Comparison of ENCODE assay signal across 16 cellular contexts in the genomic region with DNA sequence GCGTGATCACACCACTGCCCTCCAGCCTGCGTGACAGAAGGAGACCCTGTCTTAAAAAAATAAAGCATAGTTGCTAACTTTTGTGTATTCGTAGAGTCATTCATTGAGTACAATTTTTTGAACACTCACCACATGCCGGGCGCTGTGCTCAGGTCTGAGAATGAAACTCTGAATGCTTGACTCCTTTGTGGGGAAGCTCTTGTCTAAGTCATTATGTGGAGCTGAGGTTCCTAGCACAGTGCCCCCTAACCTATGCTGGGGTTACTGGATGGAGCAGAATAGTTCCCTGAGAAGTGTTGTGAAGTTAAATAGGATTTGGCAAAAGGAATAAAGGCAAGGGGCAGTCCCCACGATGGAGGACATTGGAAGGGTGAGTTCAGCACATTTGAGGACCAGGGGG.
A peak's percentile ranks its signal among the peaks of the same experiment; 100 is the strongest.
DNase-seq lines count a peak whose midpoint lies in the region; ATAC-seq and TF ChIP-seq lines count a peak whose summit lies in the region.
"Had no signal": no experiment of that assay in that cellular context is flagged by ENCODE, and none has a peak within 500 bp of the region (broad histone marks: within the 10 kb centered on the region; RNA-seq: fewer than 3 reads in every experiment).

No MANE protein-coding gene starts in this region.

- H3K27me3 ChIP-seq in hepatocyte, result no peaks in the 10 kb centered on the region
- H3K27me3 ChIP-seq: esophagus muscularis mucosa had no signal

- peaks cover 10% of the 10 kb centered on the region for H3K4me1 ChIP-seq in hepatocyte (ENCODE audit: insufficient read depth)
- H3K4me1 ChIP-seq: parathyroid adenoma had no signal

- H3K27ac Mint-ChIP-seq in activated naive CD4-positive, alpha-beta T cell treated with anti-CD3 and anti-CD28 coated beads for 36 hours, result peak overlapping the region; percentile 75
- H3K27ac Mint-ChIP-seq in activated CD8-positive, alpha-beta T cell treated with anti-CD3 and anti-CD28 coated beads for 36 hours, result peak overlapping the region; percentile 80
- peak overlapping the region; percentile 37 for H3K27ac Mint-ChIP-seq in type B pancreatic cell

- 89% methylated on average over 6 of the region's 6 CpGs for WGBS in hepatocyte (ENCODE audit: low lambda C conversion rate, missing lambda C conversion rate)

- no peaks in the 10 kb centered on the region for H3K9me3 ChIP-seq in hepatocyte (ENCODE audit: low read depth)
- H3K9me3 ChIP-seq: esophagus muscularis mucosa had no signal

- H3K36me3 ChIP-seq in hepatocyte (replicated peaks; ENCODE audit: insufficient read depth, low read depth), result no peaks in the 10 kb centered on the region
- H3K36me3 ChIP-seq: esophagus muscularis mucosa had no signal

- no peaks in the 10 kb centered on the region for H3K27me3 Mint-ChIP-seq in activated naive CD4-positive, alpha-beta T cell treated with anti-CD3 and anti-CD28 coated beads for 36 hours (ENCODE audit: low read depth)
- no peaks in the 10 kb centered on the region for H3K27me3 Mint-ChIP-seq in activated CD8-positive, alpha-beta T cell treated with anti-CD3 and anti-CD28 coated beads for 36 hours
- H3K27me3 Mint-ChIP-seq in type B pancreatic cell, result peaks cover 66% of the 10 kb centered on the region

- H3K4me3 Mint-ChIP-seq in activated naive CD4-positive, alpha-beta T cell treated with anti-CD3 and anti-CD28 coated beads for 36 hours, result peak overlapping the region; percentile 55
- H3K4me3 Mint-ChIP-seq in activated CD8-positive, alpha-beta T cell treated with anti-CD3 and anti-CD28 coated beads for 36 hours, result no peak overlapping the region
- H3K4me3 Mint-ChIP-seq in type B pancreatic cell, result no peak overlapping the region

- intact Hi-C loops in activated naive CD4-positive, alpha-beta T cell treated with anti-CD3 and anti-CD28 coated beads for 36 hours (cut with micrococcal nuclease), result loop anchor here (1.0 kb wide), 1 partner anchor 28 kb away; no protein-coding TSS in a partner anchor
- intact Hi-C loops in activated CD8-positive, alpha-beta T cell treated with anti-CD3 and anti-CD28 coated beads for 36 hours (cut with micrococcal nuclease), result no loop called here

- H3K27ac ChIP-seq in hepatocyte (peak overlapping the region; percentile 35), caudate nucleus (ENCODE audit: low read depth, low read length) (no peak overlapping the region)
- H3K27ac ChIP-seq: esophagus muscularis mucosa, parathyroid adenoma had no signal

- H2AFZ ChIP-seq in hepatocyte, result no peak overlapping the region
- H2AFZ ChIP-seq: parathyroid adenoma had no signal

- DNase-seq in activated naive CD4-positive, alpha-beta T cell treated with anti-CD3 and anti-CD28 coated beads for 36 hours, result no peak
- DNase-seq in activated naive CD4-positive, alpha-beta T cell (lab: John Stamatoyannopoulos, UW), result no peak
- DNase-seq in activated CD8-positive, alpha-beta T cell treated with anti-CD3 and anti-CD28 coated beads for 36 hours, result peak; percentile 41
- DNase-seq in hepatocyte (ENCODE audit: low spot score), result no peak
- no peak for DNase-seq in type B pancreatic cell (ENCODE audit: extremely low spot score, unreplicated experiment)
- no peak for DNase-seq in GM03348 (ENCODE audit: low spot score)
- no peak for DNase-seq in NCI-H510A treated with DMSO at 0.1 percent for 48 hours (lab: John Stamatoyannopoulos, UW)
- DNase-seq in caudate nucleus (lab: John Stamatoyannopoulos, UW), result no peak
- DNase-seq: left ventricle myocardium superior; NCI-H2029; NCI-H526; SIG-M5; stimulated activated CD4-positive, alpha-beta T cell treated with anti-CD3 and anti-CD28 coated beads, Interleukin-2, amount 100 ng/mL, for 24 hours; T-helper 9 cell had no signal

- H3K4me1 Mint-ChIP-seq in activated naive CD4-positive, alpha-beta T cell treated with anti-CD3 and anti-CD28 coated beads for 36 hours (ENCODE audit: low read depth), result peaks cover 53% of the 10 kb centered on the region
- peaks cover 58% of the 10 kb centered on the region for H3K4me1 Mint-ChIP-seq in activated CD8-positive, alpha-beta T cell treated with anti-CD3 and anti-CD28 coated beads for 36 hours (ENCODE audit: low read depth)
- peaks cover 16% of the 10 kb centered on the region for H3K4me1 Mint-ChIP-seq in type B pancreatic cell (ENCODE audit: unreplicated experiment)

- TF ChIP-seq CTCF in activated CD8-positive, alpha-beta T cell treated with anti-CD3 and anti-CD28 coated beads for 36 hours (IDR thresholded peaks at IDR 0.05), result no peak
- TF ChIP-seq CTCF in hepatocyte (IDR thresholded peaks at IDR 0.05; ENCODE audit: poor library complexity), result no peak
- no peak for TF ChIP-seq CTCF in type B pancreatic cell (conservative IDR thresholded peaks at IDR 0.05)

- H3K4me3 ChIP-seq in hepatocyte, result no peak overlapping the region
- H3K4me3 ChIP-seq: esophagus muscularis mucosa had no signal

- ATAC-seq in activated CD8-positive, alpha-beta T cell treated with anti-CD3 and anti-CD28 coated beads for 36 hours, result peak; percentile 43
- ATAC-seq: left ventricle myocardium superior had no signal

- no peaks in the 10 kb centered on the region for H4K20me1 ChIP-seq in hepatocyte (ENCODE audit: insufficient read depth, poor library complexity, severe bottlenecking)

- CTCF ChIA-PET in activated naive CD4-positive, alpha-beta T cell treated with anti-CD3 and anti-CD28 coated beads for 36 hours (lab: Charles Lee), result interaction anchor here (1.4 to 1.6 kb wide), 3 partner anchors 9 to 132 kb away, joined by 3 to 6 read pairs (median 4); no protein-coding TSS in a partner anchor
- CTCF ChIA-PET in activated CD8-positive, alpha-beta T cell treated with anti-CD3 and anti-CD28 coated beads for 36 hours (lab: Charles Lee), result interaction anchor here (0.6 to 1.4 kb wide), 8 partner anchors 9 to 129 kb away, joined by 3 to 4 read pairs (median 3); no protein-coding TSS in a partner anchor

- no peaks in the 10 kb centered on the region for H3K36me3 Mint-ChIP-seq in activated naive CD4-positive, alpha-beta T cell treated with anti-CD3 and anti-CD28 coated beads for 36 hours (ENCODE audit: low read depth)
- H3K36me3 Mint-ChIP-seq in activated CD8-positive, alpha-beta T cell treated with anti-CD3 and anti-CD28 coated beads for 36 hours (ENCODE audit: low read depth), result no peaks in the 10 kb centered on the region
- H3K36me3 Mint-ChIP-seq in type B pancreatic cell, result peaks cover 6% of the 10 kb centered on the region

- no peak overlapping the region for H3K4me2 ChIP-seq in hepatocyte

- H3K79me2 ChIP-seq in hepatocyte, result no peaks in the 10 kb centered on the region
- H3K79me2 ChIP-seq: parathyroid adenoma had no signal

- POLR2A ChIA-PET in activated CD8-positive, alpha-beta T cell treated with anti-CD3 and anti-CD28 coated beads for 36 hours (lab: Charles Lee), result interaction anchor here (0.7 to 1.4 kb wide), 2 partner anchors 24 kb away, joined by 4 to 5 read pairs; no protein-coding TSS in a partner anchor

- no peaks in the 10 kb centered on the region for H3K9me2 ChIP-seq in hepatocyte (replicated peaks; ENCODE audit: insufficient read depth)

- H3K9me3 Mint-ChIP-seq in activated naive CD4-positive, alpha-beta T cell treated with anti-CD3 and anti-CD28 coated beads for 36 hours, result no peaks in the 10 kb centered on the region
- peaks cover 2% of the 10 kb centered on the region for H3K9me3 Mint-ChIP-seq in activated CD8-positive, alpha-beta T cell treated with anti-CD3 and anti-CD28 coated beads for 36 hours
- peaks cover 12% of the 10 kb centered on the region for H3K9me3 Mint-ChIP-seq in type B pancreatic cell
